In the genomic region with DNA sequence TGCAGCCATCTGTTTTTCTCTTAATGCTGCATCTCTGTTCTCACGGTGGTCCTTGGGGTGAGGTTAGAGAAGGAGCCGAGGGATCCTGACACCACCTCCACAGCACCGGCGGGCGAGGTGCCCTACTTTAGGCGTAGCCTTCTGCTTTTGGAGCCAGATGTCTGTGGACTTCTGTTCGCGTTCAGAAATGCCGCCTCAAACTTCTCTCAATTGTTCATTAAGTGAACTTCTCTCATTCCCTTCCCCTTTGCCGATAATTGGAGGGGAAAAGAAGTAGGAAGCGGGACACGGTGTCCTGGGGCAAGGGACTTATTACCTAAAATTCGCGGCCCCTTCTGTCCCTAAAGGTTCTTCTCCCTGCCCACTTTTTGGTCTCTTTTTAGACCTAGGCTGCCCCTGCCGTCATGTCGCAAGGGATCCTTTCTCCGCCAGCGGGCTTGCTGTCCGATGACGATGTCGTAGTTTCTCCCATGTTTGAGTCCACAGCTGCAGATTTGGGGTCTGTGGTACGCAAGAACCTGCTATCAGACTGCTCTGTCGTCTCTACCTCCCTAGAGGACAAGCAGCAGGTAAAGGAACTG, we compare ENCODE assay signal across 2 cellular contexts.
TF ChIP-seq lines count a peak whose summit lies in the region.

No MANE protein-coding gene starts in this region.

TF ChIP-seq in SK-N-SH, 30 proteins besides CTCF, POLR2A, EP300 and RAD21 (continued from another document):
- TF ChIP-seq MEF2A (IDR thresholded peaks at IDR 0.05; ENCODE audit: borderline replicate concordance, low read depth), result no peak
- no peak for TF ChIP-seq FOXJ3 (CRISPR knock-in tag; IDR thresholded peaks at IDR 0.05)
- TF ChIP-seq ZBTB33 (IDR thresholded peaks at IDR 0.05; ENCODE audit: borderline replicate concordance, low read depth), result no peak
- no peak for TF ChIP-seq RCOR1 (IDR thresholded peaks at IDR 0.05; ENCODE audit: low read length)
- TF ChIP-seq SMC3 (IDR thresholded peaks at IDR 0.05; ENCODE audit: low read depth, low read length), result no peak
- TF ChIP-seq TEAD4 (IDR thresholded peaks at IDR 0.05; ENCODE audit: borderline replicate concordance, insufficient read depth), result no peak
- no peak for TF ChIP-seq RXRA (IDR thresholded peaks at IDR 0.05; ENCODE audit: borderline replicate concordance, low read depth)
- TF ChIP-seq GATA2 (CRISPR knock-in tag; IDR thresholded peaks at IDR 0.05), result no peak
- no peak for TF ChIP-seq FOSL2 (IDR thresholded peaks at IDR 0.05; ENCODE audit: borderline replicate concordance, low read depth)
- TF ChIP-seq EZH2phosphoT487 (IDR thresholded peaks at IDR 0.05; ENCODE audit: borderline replicate concordance, low read depth), result no peak
- no peak for TF ChIP-seq JUND (IDR thresholded peaks at IDR 0.05)
- TF ChIP-seq NRF1 (IDR thresholded peaks at IDR 0.05; ENCODE audit: low read depth, low read length), result no peak

TF ChIP-seq in SK-N-SH treated with all-trans-retinoic acid at 6 μM for 48 hours, 23 proteins besides CTCF, POLR2A, EP300 and RAD21 (continued from another document):
- TF ChIP-seq POU6F1 (CRISPR knock-in tag; IDR thresholded peaks at IDR 0.05; ENCODE audit: borderline replicate concordance, low read depth) (no peak), TCF4 (CRISPR knock-in tag; IDR thresholded peaks at IDR 0.05; ENCODE audit: borderline replicate concordance) (no peak), ZNF70 (CRISPR knock-in tag; IDR thresholded peaks at IDR 0.05) (no peak), CSDC2 (CRISPR knock-in tag; IDR thresholded peaks at IDR 0.05) (no peak), TSHZ2 (CRISPR knock-in tag; IDR thresholded peaks at IDR 0.05) (no peak), BACH2 (CRISPR knock-in tag; IDR thresholded peaks at IDR 0.05; ENCODE audit: borderline replicate concordance) (no peak), SNAI2 (CRISPR knock-in tag; IDR thresholded peaks at IDR 0.05) (no peak), TOX (CRISPR knock-in tag; IDR thresholded peaks at IDR 0.05; ENCODE audit: borderline replicate concordance) (no peak), ZFP3 (CRISPR knock-in tag; IDR thresholded peaks at IDR 0.05) (no peak), OSR1 (CRISPR knock-in tag; IDR thresholded peaks at IDR 0.05) (no peak)
- TF ChIP-seq, protein P1, sequence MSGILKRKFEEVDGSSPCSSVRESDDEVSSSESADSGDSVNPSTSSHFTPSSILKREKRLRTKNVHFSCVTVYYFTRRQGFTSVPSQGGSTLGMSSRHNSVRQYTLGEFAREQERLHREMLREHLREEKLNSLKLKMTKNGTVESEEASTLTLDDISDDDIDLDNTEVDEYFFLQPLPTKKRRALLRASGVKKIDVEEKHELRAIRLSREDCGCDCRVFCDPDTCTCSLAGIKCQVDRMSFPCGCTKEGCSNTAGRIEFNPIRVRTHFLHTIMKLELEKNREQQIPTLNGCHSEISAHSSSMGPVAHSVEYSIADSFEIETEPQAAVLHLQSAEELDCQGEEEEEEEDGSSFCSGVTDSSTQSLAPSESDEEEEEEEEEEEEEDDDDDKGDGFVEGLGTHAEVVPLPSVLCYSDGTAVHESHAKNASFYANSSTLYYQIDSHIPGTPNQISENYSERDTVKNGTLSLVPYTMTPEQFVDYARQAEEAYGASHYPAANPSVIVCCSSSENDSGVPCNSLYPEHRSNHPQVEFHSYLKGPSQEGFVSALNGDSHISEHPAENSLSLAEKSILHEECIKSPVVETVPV (CRISPR knock-in tag; IDR thresholded peaks at IDR 0.05), result no peak
